20 cellular contexts compared by ENCODE assay signal in genomic region chr9:111924281-111924680, GRCh38.
"Had no signal": no experiment of that assay in that cellular context is flagged by ENCODE, and none has a peak within 500 bp of the region (broad histone marks: within the 10 kb centered on the region; RNA-seq: fewer than 3 reads in every experiment).

No MANE protein-coding gene starts in this region.

- H3K27me3 ChIP-seq: gastroesophageal sphincter, heart right ventricle, tibial nerve, uterus had no signal

- H3K27ac Mint-ChIP-seq: activated CD4-positive, alpha-beta T cell treated with anti-CD3 and anti-CD28 coated beads, Interleukin-2, amount 10 ng/mL, durations not matched to agents 24 days and 14 days; activated CD8-positive, alpha-beta T cell treated with anti-CD3 and anti-CD28 coated beads, Interleukin-2, amount 10 ng/mL, durations not matched to agents 7 days and 5 days; activated T-helper 1 cell treated with anti-CD3 and anti-CD28 coated beads, Interleukin-12 subunit alpha, Interleukin-12 subunit beta, Interleukin-2, Interleukin-4 antibody, amounts not matched to agents 30 ng/mL and 10 ng/mL and 1 ng/mL, durations not matched to agents 14 hours and 24 hours and 36 hours; dendritic cell treated with granulocyte-macrophage colony-stimulating factor and Interleukin-4, amounts not matched to agents 40 ng/mL and 50 ng/mL, for 4 days; stimulated activated memory B cell treated with anti-CD40 and anti-IgM and Interleukin-4, amounts not matched to agents 10 μg/mL and 1 μg/mL and 100 μg/mL, for 72 hours had no signal

- H3K27ac ChIP-seq: gastroesophageal sphincter, heart right ventricle, tibial nerve, uterus had no signal

- H3K4me3 ChIP-seq: gastroesophageal sphincter, heart right ventricle, mucosa of descending colon, tibial nerve, uterus had no signal

- H3K27me3 Mint-ChIP-seq: activated CD4-positive, alpha-beta T cell treated with anti-CD3 and anti-CD28 coated beads, Interleukin-2, amount 10 ng/mL, durations not matched to agents 24 days and 14 days; dendritic cell treated with granulocyte-macrophage colony-stimulating factor and Interleukin-4, amounts not matched to agents 40 ng/mL and 50 ng/mL, for 4 days; naive thymus-derived CD4-positive, alpha-beta T cell; stimulated activated memory B cell treated with anti-CD40 and anti-IgM and Interleukin-4, amounts not matched to agents 10 μg/mL and 1 μg/mL and 100 μg/mL, for 72 hours had no signal

- DNase-seq: activated CD4-positive, alpha-beta T cell treated with anti-CD3 and anti-CD28 coated beads, Interleukin-2, amount 10 ng/mL, durations not matched to agents 24 days and 14 days; activated CD4-positive, CD25-positive, alpha-beta regulatory T cell; activated CD8-positive, alpha-beta memory T cell treated with anti-CD3 and anti-CD28 coated beads, Interleukin-2, amount 50 U/mL, for 4 hours; activated CD8-positive, alpha-beta T cell treated with anti-CD3 and anti-CD28 coated beads, Interleukin-2, amount 10 ng/mL, durations not matched to agents 7 days and 5 days; activated naive CD4-positive, alpha-beta T cell treated with Interleukin-2 at 50 U/mL for 16 hours; anterior cingulate cortex; cerebellar nuclear complex; effector memory CD4-positive, alpha-beta T cell; heart right ventricle; mammary epithelial cell; mucosa of descending colon; naive thymus-derived CD4-positive, alpha-beta T cell; stimulated activated CD4-positive, alpha-beta T cell treated with anti-CD3 and anti-CD28 coated beads, Interleukin-2, amount 100 ng/mL, for 48 hours; substantia nigra; uterus had no signal

- H3K9me3 ChIP-seq: gastroesophageal sphincter, heart right ventricle, mucosa of descending colon, tibial nerve, uterus had no signal

- H3K36me3 ChIP-seq: uterus had no signal

- H3K4me3 Mint-ChIP-seq: activated CD4-positive, alpha-beta T cell treated with anti-CD3 and anti-CD28 coated beads, Interleukin-2, amount 10 ng/mL, durations not matched to agents 24 days and 14 days; activated CD8-positive, alpha-beta T cell treated with anti-CD3 and anti-CD28 coated beads, Interleukin-2, amount 10 ng/mL, durations not matched to agents 7 days and 5 days; activated T-helper 1 cell treated with anti-CD3 and anti-CD28 coated beads, Interleukin-12 subunit alpha, Interleukin-12 subunit beta, Interleukin-2, Interleukin-4 antibody, amounts not matched to agents 30 ng/mL and 10 ng/mL and 1 ng/mL, durations not matched to agents 14 hours and 24 hours and 36 hours; dendritic cell treated with granulocyte-macrophage colony-stimulating factor and Interleukin-4, amounts not matched to agents 40 ng/mL and 50 ng/mL, for 4 days; naive thymus-derived CD4-positive, alpha-beta T cell; stimulated activated memory B cell treated with anti-CD40 and anti-IgM and Interleukin-4, amounts not matched to agents 10 μg/mL and 1 μg/mL and 100 μg/mL, for 72 hours had no signal

- H3K4me1 ChIP-seq: uterus had no signal

- H3K9me3 Mint-ChIP-seq: activated CD4-positive, alpha-beta T cell treated with anti-CD3 and anti-CD28 coated beads, Interleukin-2, amount 10 ng/mL, durations not matched to agents 24 days and 14 days; activated T-helper 1 cell treated with anti-CD3 and anti-CD28 coated beads, Interleukin-12 subunit alpha, Interleukin-12 subunit beta, Interleukin-2, Interleukin-4 antibody, amounts not matched to agents 30 ng/mL and 10 ng/mL and 1 ng/mL, durations not matched to agents 14 hours and 24 hours and 36 hours; dendritic cell treated with granulocyte-macrophage colony-stimulating factor and Interleukin-4, amounts not matched to agents 40 ng/mL and 50 ng/mL, for 4 days; naive thymus-derived CD4-positive, alpha-beta T cell; stimulated activated memory B cell treated with anti-CD40 and anti-IgM and Interleukin-4, amounts not matched to agents 10 μg/mL and 1 μg/mL and 100 μg/mL, for 72 hours had no signal
